15 cellular contexts compared by ENCODE assay signal in genomic region chr11:100356035-100356434, GRCh38.
DNase-seq lines count a peak whose midpoint lies in the region; ATAC-seq and TF ChIP-seq lines count a peak whose summit lies in the region.
"Had no signal": no experiment of that assay in that cellular context is flagged by ENCODE, and none has a peak within 500 bp of the region (broad histone marks: within the 10 kb centered on the region; RNA-seq: fewer than 3 reads in every experiment).

No MANE protein-coding gene starts in this region.

- H3K4me2 ChIP-seq in OCI-LY3 (ENCODE audit: low read length) = no peak overlapping the region

- H2AFZ ChIP-seq in OCI-LY3 (ENCODE audit: low read depth, low read length) = peak overlapping the region; percentile 18; the same call in 1 of the 2 replicates

- no peaks in the 10 kb centered on the region for H3K36me3 ChIP-seq in OCI-LY3 (replicated peaks; ENCODE audit: low read depth, low read length)
- H3K36me3 ChIP-seq: SJCRH30 had no signal

- no peaks in the 10 kb centered on the region for H4K20me1 ChIP-seq in OCI-LY3 (ENCODE audit: insufficient read depth, low read length)

- no peaks in the 10 kb centered on the region for H3K4me1 ChIP-seq in OCI-LY3 (ENCODE audit: low read length)
- H3K4me1 ChIP-seq: SJCRH30 had no signal

- DNase-seq in DMS53 (lab: John Stamatoyannopoulos, UW) (peak; percentile 90), LNCaP clone FGC (ENCODE audit: low read depth) (peak; percentile 15), kidney tubule cell (ENCODE audit: low spot score) (peak; percentile 37)
- DNase-seq: CD4-positive, alpha-beta memory T cell; NCI-H1092 treated with DMSO at 0.1 percent for 48 hours; NCI-H2227 treated with DMSO at 0.1 percent for 48 hours; NCI-H82; SJCRH30 had no signal

- H3K9me3 ChIP-seq in OCI-LY3 (ENCODE audit: insufficient read depth, low read length) = no peaks in the 10 kb centered on the region
- H3K9me3 ChIP-seq: SJCRH30 had no signal

- TF ChIP-seq POLR2A in GM18505 (IDR thresholded peaks at IDR 0.05; ENCODE audit: borderline replicate concordance, extremely low read depth, insufficient read depth, insufficient read length) = no peak

- no peaks in the 10 kb centered on the region for H3K79me2 ChIP-seq in OCI-LY3 (ENCODE audit: low read length)

- H3K27ac ChIP-seq in OCI-LY3 (ENCODE audit: low read length) = no peak overlapping the region
- H3K27ac ChIP-seq: HL-60, SJCRH30 had no signal

- H3K4me3 ChIP-seq in LNCaP clone FGC (ENCODE audit: low read depth, low read length) (no peak overlapping the region), OCI-LY3 (ENCODE audit: low read length) (no peak overlapping the region)
- H3K4me3 ChIP-seq: GM12878, K562, SJCRH30 had no signal

- no peak overlapping the region for H3K9ac ChIP-seq in OCI-LY3 (ENCODE audit: low read length)

- no peaks in the 10 kb centered on the region for H3K27me3 ChIP-seq in OCI-LY3 (ENCODE audit: low read depth, low read length)
- H3K27me3 ChIP-seq: SJCRH30 had no signal

- ATAC-seq in GM18505 (IDR thresholded peaks at IDR 0.05; ENCODE audit: unreplicated experiment) (no peak), GM21723 (IDR thresholded peaks at IDR 0.05; ENCODE audit: unreplicated experiment) (no peak), HG02623 (IDR thresholded peaks at IDR 0.05; ENCODE audit: unreplicated experiment) (no peak)
- ATAC-seq: GM12878, K562 had no signal

- no peak for TF ChIP-seq CTCF in LNCaP clone FGC (IDR thresholded peaks at IDR 0.05; ENCODE audit: control insufficient read depth, extremely low read depth, insufficient read depth)
- TF ChIP-seq CTCF in OCI-LY3 (IDR thresholded peaks at IDR 0.05; ENCODE audit: low read depth, low read length) = no peak

Comparison
In these comparisons a context has a peak if more than half of its experiments do, and no peak if none do; other contexts are left out.
1. DNase-seq: peak in every context shown above with its lines; median percentile 90 in DMS53; 37 in kidney tubule cell; 15 in LNCaP clone FGC.